ENCODE assay signal across 27 cellular contexts in genomic region chr6:127725821-127726220, GRCh38.
"Had no signal": no experiment of that assay in that cellular context is flagged by ENCODE, and none has a peak within 500 bp of the region (broad histone marks: within the 10 kb centered on the region; RNA-seq: fewer than 3 reads in every experiment).

No MANE protein-coding gene starts in this region.

- H3K36me3 Mint-ChIP-seq: natural killer cell treated with Interleukin-12 subunit alpha and Interleukin-12 subunit beta and Interleukin-15 and Interleukin-18, amount 100 ng/mL, for 72 hours; stimulated activated naive B cell treated with anti-CD40 and anti-IgM and Interleukin-4, amounts not matched to agents 10 μg/mL and 1 μg/mL and 100 μg/mL, for 72 hours had no signal

- ATAC-seq: activated CD8-positive, alpha-beta memory T cell treated with anti-CD3 and anti-CD28 coated beads, Interleukin-2, amount 10 ng/mL, durations not matched to agents 7 days and 5 days; heart right ventricle; left lobe of liver; lower lobe of right lung; natural killer cell treated with Interleukin-12 subunit alpha and Interleukin-12 subunit beta and Interleukin-15 and Interleukin-18, amount 100 ng/mL, for 72 hours; right cardiac atrium; stimulated activated naive B cell treated with anti-CD40 and anti-IgM and Interleukin-4, amounts not matched to agents 10 μg/mL and 1 μg/mL and 100 μg/mL, for 72 hours had no signal

- H3K4me1 ChIP-seq: esophagus squamous epithelium, heart right ventricle, lower lobe of right lung, uterus had no signal

- H3K27ac ChIP-seq: epithelial cell of prostate, esophagus squamous epithelium, heart right ventricle, lower lobe of right lung, transverse colon, uterus had no signal

- H3K27me3 ChIP-seq: transverse colon, uterus had no signal

- H3K27ac Mint-ChIP-seq: activated CD4-positive, alpha-beta memory T cell treated with anti-CD3 and anti-CD28 coated beads, Interleukin-2, amount 10 ng/mL, durations not matched to agents 7 days and 5 days; activated CD4-positive, alpha-beta T cell treated with anti-CD3 and anti-CD28 coated beads, Interleukin-2, amount 10 ng/mL, durations not matched to agents 7 days and 5 days; activated CD8-positive, alpha-beta memory T cell treated with anti-CD3 and anti-CD28 coated beads, Interleukin-2, amount 10 ng/mL, durations not matched to agents 7 days and 5 days; activated T-helper 2 cell treated with anti-CD3 and anti-CD28 coated beads, Interferon-gamma antibody, Interleukin-2, Interleukin-4, amounts not matched to agents 10 μg/mL and 5 μg/mL and 100 μg/mL, durations not matched to agents 14 hours and 24 hours and 36 hours; natural killer cell treated with Interleukin-12 subunit alpha and Interleukin-12 subunit beta and Interleukin-15 and Interleukin-18, amount 100 ng/mL, for 72 hours; stimulated activated naive B cell treated with anti-CD40 and anti-IgM and Interleukin-4, amounts not matched to agents 10 μg/mL and 1 μg/mL and 100 μg/mL, for 72 hours; T-helper 1 cell treated with Interleukin-12 subunit alpha and Interleukin-12 subunit beta and Interleukin-4 antibody, amounts not matched to agents 30 μg/mL and 1 μg/mL, for 36 hours had no signal

- H3K9me3 ChIP-seq: heart right ventricle, lower lobe of right lung, transverse colon, uterus had no signal

- H3K27me3 Mint-ChIP-seq: activated CD4-positive, alpha-beta memory T cell treated with anti-CD3 and anti-CD28 coated beads, Interleukin-2, amount 10 ng/mL, durations not matched to agents 7 days and 5 days; activated CD4-positive, alpha-beta T cell treated with anti-CD3 and anti-CD28 coated beads, Interleukin-2, amount 10 ng/mL, durations not matched to agents 7 days and 5 days; activated CD8-positive, alpha-beta memory T cell treated with anti-CD3 and anti-CD28 coated beads, Interleukin-2, amount 10 ng/mL, durations not matched to agents 7 days and 5 days had no signal

- DNase-seq: activated CD4-positive, alpha-beta memory T cell treated with anti-CD3 and anti-CD28 coated beads, Interleukin-2, amount 10 ng/mL, durations not matched to agents 7 days and 5 days; activated CD4-positive, alpha-beta T cell treated with anti-CD3 and anti-CD28 coated beads for 1 hour; activated CD4-positive, alpha-beta T cell treated with anti-CD3 and anti-CD28 coated beads, Interleukin-2, amount 10 ng/mL, durations not matched to agents 7 days and 5 days; activated CD8-positive, alpha-beta memory T cell treated with anti-CD3 and anti-CD28 coated beads, Interleukin-2, amount 10 ng/mL, durations not matched to agents 7 days and 5 days; activated T-cell treated with anti-CD3 and anti-CD28 coated beads, Interleukin-2, amount 50 U/mL, for 48 hours; anterior cingulate cortex; dermis blood vessel endothelial cell; effector CD4-positive, alpha-beta T cell; esophagus squamous epithelium; foreskin melanocyte; heart right ventricle; kidney glomerular epithelial cell; lower lobe of right lung; mesenchymal stem cell; posterior cingulate gyrus; right cardiac atrium; stimulated activated CD4-positive, alpha-beta T cell treated with anti-CD3 and anti-CD28 coated beads, Interleukin-15, amount 100 ng/mL, for 24 hours; stimulated activated CD4-positive, alpha-beta T cell treated with anti-CD3 and anti-CD28 coated beads, Interleukin-2, amount 100 ng/mL, for 24 hours; stimulated activated naive B cell treated with anti-CD40 and anti-IgM and Interleukin-4, amounts not matched to agents 10 μg/mL and 1 μg/mL and 100 μg/mL, for 72 hours; SW 1271; transverse colon; uterus had no signal

- H3K4me3 Mint-ChIP-seq: activated CD4-positive, alpha-beta memory T cell treated with anti-CD3 and anti-CD28 coated beads, Interleukin-2, amount 10 ng/mL, durations not matched to agents 7 days and 5 days; activated CD4-positive, alpha-beta T cell treated with anti-CD3 and anti-CD28 coated beads, Interleukin-2, amount 10 ng/mL, durations not matched to agents 7 days and 5 days; activated CD8-positive, alpha-beta memory T cell treated with anti-CD3 and anti-CD28 coated beads, Interleukin-2, amount 10 ng/mL, durations not matched to agents 7 days and 5 days; natural killer cell treated with Interleukin-12 subunit alpha and Interleukin-12 subunit beta and Interleukin-15 and Interleukin-18, amount 100 ng/mL, for 72 hours; stimulated activated naive B cell treated with anti-CD40 and anti-IgM and Interleukin-4, amounts not matched to agents 10 μg/mL and 1 μg/mL and 100 μg/mL, for 72 hours; T-helper 1 cell treated with Interleukin-12 subunit alpha and Interleukin-12 subunit beta and Interleukin-4 antibody, amounts not matched to agents 30 μg/mL and 1 μg/mL, for 36 hours had no signal

- H3K4me3 ChIP-seq: esophagus squamous epithelium, heart right ventricle, lower lobe of right lung, transverse colon, uterus had no signal

- H3K36me3 ChIP-seq: esophagus squamous epithelium, heart right ventricle, lower lobe of right lung, transverse colon, uterus had no signal

- H3K4me1 Mint-ChIP-seq: activated CD4-positive, alpha-beta memory T cell treated with anti-CD3 and anti-CD28 coated beads, Interleukin-2, amount 10 ng/mL, durations not matched to agents 7 days and 5 days; stimulated activated naive B cell treated with anti-CD40 and anti-IgM and Interleukin-4, amounts not matched to agents 10 μg/mL and 1 μg/mL and 100 μg/mL, for 72 hours had no signal

- H3K9me3 Mint-ChIP-seq: activated CD4-positive, alpha-beta memory T cell treated with anti-CD3 and anti-CD28 coated beads, Interleukin-2, amount 10 ng/mL, durations not matched to agents 7 days and 5 days; activated CD4-positive, alpha-beta T cell treated with anti-CD3 and anti-CD28 coated beads, Interleukin-2, amount 10 ng/mL, durations not matched to agents 7 days and 5 days; activated T-helper 2 cell treated with anti-CD3 and anti-CD28 coated beads, Interferon-gamma antibody, Interleukin-2, Interleukin-4, amounts not matched to agents 10 μg/mL and 5 μg/mL and 100 μg/mL, durations not matched to agents 14 hours and 24 hours and 36 hours; natural killer cell treated with Interleukin-12 subunit alpha and Interleukin-12 subunit beta and Interleukin-15 and Interleukin-18, amount 100 ng/mL, for 72 hours; stimulated activated naive B cell treated with anti-CD40 and anti-IgM and Interleukin-4, amounts not matched to agents 10 μg/mL and 1 μg/mL and 100 μg/mL, for 72 hours; T-helper 1 cell treated with Interleukin-12 subunit alpha and Interleukin-12 subunit beta and Interleukin-4 antibody, amounts not matched to agents 30 μg/mL and 1 μg/mL, for 36 hours had no signal
